ENCODE assay signal across 26 cellular contexts in genomic region chr13:105105471-105105870, GRCh38.
"Had no signal": no experiment of that assay in that cellular context is flagged by ENCODE, and none has a peak within 500 bp of the region (broad histone marks: within the 10 kb centered on the region; RNA-seq: fewer than 3 reads in every experiment).

No MANE protein-coding gene starts in this region.

- DNase-seq: activated CD4-positive, alpha-beta memory T cell treated with anti-CD3 and anti-CD28 coated beads, Interleukin-2, amount 10 ng/mL, durations not matched to agents 7 days and 5 days; activated CD4-positive, alpha-beta T cell treated with anti-CD3 and anti-CD28 coated beads for 1 hour; activated CD4-positive, alpha-beta T cell treated with anti-CD3 and anti-CD28 coated beads for 4 hours; activated CD4-positive, alpha-beta T cell treated with anti-CD3 and anti-CD28 coated beads, Interleukin-2, amount 10 ng/mL, durations not matched to agents 7 days and 5 days; activated CD4-positive, alpha-beta T cell treated with anti-CD3 and anti-CD28 coated beads, Interleukin-2, amount 50 U/mL, for 4 hours; activated CD8-positive, alpha-beta memory T cell treated with anti-CD3 and anti-CD28 coated beads, Interleukin-2, amount 50 U/mL, for 48 hours; activated gamma-delta T cell; activated naive CD4-positive, alpha-beta T cell; activated naive CD4-positive, alpha-beta T cell treated with anti-CD3 and anti-CD28 coated beads, Interleukin-2, amount 10 ng/mL, durations not matched to agents 7 days and 5 days; activated naive CD8-positive, alpha-beta T cell treated with anti-CD3 and anti-CD28 coated beads, Interleukin-2, amount 10 ng/mL, durations not matched to agents 7 days and 5 days; activated T-cell treated with anti-CD3 and anti-CD28 coated beads for 4 hours; activated T-cell treated with anti-CD3 and anti-CD28 coated beads, Interleukin-2, amount 50 U/mL, for 24 hours; activated T-cell treated with anti-CD3 and anti-CD28 coated beads, Interleukin-2, amount 50 U/mL, for 72 hours; central memory CD4-positive, alpha-beta T cell; cerebellar nuclear complex; colonic mucosa; effector CD8-positive, alpha-beta T cell; foreskin fibroblast; heart left ventricle; T-helper 2 cell had no signal

- H3K4me3 Mint-ChIP-seq: activated CD4-positive, alpha-beta memory T cell treated with anti-CD3 and anti-CD28 coated beads, Interleukin-2, amount 10 ng/mL, durations not matched to agents 7 days and 5 days; activated CD4-positive, alpha-beta T cell treated with anti-CD3 and anti-CD28 coated beads, Interleukin-2, amount 10 ng/mL, durations not matched to agents 7 days and 5 days; activated naive CD4-positive, alpha-beta T cell treated with anti-CD3 and anti-CD28 coated beads, Interleukin-2, amount 10 ng/mL, durations not matched to agents 7 days and 5 days; activated naive CD8-positive, alpha-beta T cell treated with anti-CD3 and anti-CD28 coated beads, Interleukin-2, amount 10 ng/mL, durations not matched to agents 7 days and 5 days; activated T-cell treated with anti-CD3 and anti-CD28 coated beads, Interleukin-2, amount 50 U/mL, for 24 hours; activated T-cell treated with anti-CD3 and anti-CD28 coated beads, Interleukin-2, amount 50 U/mL, for 72 hours; brain had no signal

- H3K27ac ChIP-seq: ascending aorta, breast epithelium, cardiac muscle cell, colonic mucosa, heart left ventricle had no signal

- H3K9me3 Mint-ChIP-seq: activated CD4-positive, alpha-beta memory T cell treated with anti-CD3 and anti-CD28 coated beads, Interleukin-2, amount 10 ng/mL, durations not matched to agents 7 days and 5 days; activated CD4-positive, alpha-beta T cell treated with anti-CD3 and anti-CD28 coated beads, Interleukin-2, amount 10 ng/mL, durations not matched to agents 7 days and 5 days; activated naive CD4-positive, alpha-beta T cell treated with anti-CD3 and anti-CD28 coated beads, Interleukin-2, amount 10 ng/mL, durations not matched to agents 7 days and 5 days; activated naive CD4-positive, alpha-beta T cell treated with anti-CD3 and anti-CD28 coated beads, Interleukin-2, amount 50 U/mL, for 72 hours; activated naive CD8-positive, alpha-beta T cell treated with anti-CD3 and anti-CD28 coated beads, Interleukin-2, amount 10 ng/mL, durations not matched to agents 7 days and 5 days; activated T-cell treated with anti-CD3 and anti-CD28 coated beads, Interleukin-2, amount 50 U/mL, for 24 hours; activated T-cell treated with anti-CD3 and anti-CD28 coated beads, Interleukin-2, amount 50 U/mL, for 72 hours had no signal

- H3K4me1 ChIP-seq: ascending aorta, breast epithelium, colonic mucosa, heart left ventricle had no signal

- H3K27ac Mint-ChIP-seq: activated CD4-positive, alpha-beta memory T cell treated with anti-CD3 and anti-CD28 coated beads, Interleukin-2, amount 10 ng/mL, durations not matched to agents 7 days and 5 days; activated CD4-positive, alpha-beta T cell treated with anti-CD3 and anti-CD28 coated beads, Interleukin-2, amount 10 ng/mL, durations not matched to agents 7 days and 5 days; activated naive CD4-positive, alpha-beta T cell treated with anti-CD3 and anti-CD28 coated beads, Interleukin-2, amount 10 ng/mL, durations not matched to agents 7 days and 5 days; activated naive CD4-positive, alpha-beta T cell treated with anti-CD3 and anti-CD28 coated beads, Interleukin-2, amount 50 U/mL, for 72 hours; activated naive CD8-positive, alpha-beta T cell treated with anti-CD3 and anti-CD28 coated beads, Interleukin-2, amount 10 ng/mL, durations not matched to agents 7 days and 5 days; activated T-cell treated with anti-CD3 and anti-CD28 coated beads, Interleukin-2, amount 50 U/mL, for 24 hours; activated T-cell treated with anti-CD3 and anti-CD28 coated beads, Interleukin-2, amount 50 U/mL, for 72 hours; brain had no signal

- H3K36me3 ChIP-seq: ascending aorta, breast epithelium, cardiac muscle cell, colonic mucosa, heart left ventricle had no signal

- H3K36me3 Mint-ChIP-seq: activated naive CD4-positive, alpha-beta T cell treated with anti-CD3 and anti-CD28 coated beads, Interleukin-2, amount 10 ng/mL, durations not matched to agents 7 days and 5 days; activated naive CD4-positive, alpha-beta T cell treated with anti-CD3 and anti-CD28 coated beads, Interleukin-2, amount 50 U/mL, for 72 hours; activated naive CD8-positive, alpha-beta T cell treated with anti-CD3 and anti-CD28 coated beads, Interleukin-2, amount 10 ng/mL, durations not matched to agents 7 days and 5 days; brain had no signal

- H3K4me1 Mint-ChIP-seq: activated CD4-positive, alpha-beta memory T cell treated with anti-CD3 and anti-CD28 coated beads, Interleukin-2, amount 10 ng/mL, durations not matched to agents 7 days and 5 days; activated CD4-positive, alpha-beta T cell treated with anti-CD3 and anti-CD28 coated beads, Interleukin-2, amount 10 ng/mL, durations not matched to agents 7 days and 5 days; activated naive CD4-positive, alpha-beta T cell treated with anti-CD3 and anti-CD28 coated beads, Interleukin-2, amount 10 ng/mL, durations not matched to agents 7 days and 5 days; activated naive CD8-positive, alpha-beta T cell treated with anti-CD3 and anti-CD28 coated beads, Interleukin-2, amount 10 ng/mL, durations not matched to agents 7 days and 5 days had no signal

- ATAC-seq: activated naive CD4-positive, alpha-beta T cell treated with anti-CD3 and anti-CD28 coated beads, Interleukin-2, amount 50 U/mL, for 72 hours; activated T-cell treated with anti-CD3 and anti-CD28 coated beads, Interleukin-2, amount 50 U/mL, for 72 hours; esophagus mucosa; heart left ventricle had no signal

- H3K27me3 ChIP-seq: ascending aorta, breast epithelium, cardiac muscle cell, colonic mucosa, heart left ventricle had no signal

- H3K27me3 Mint-ChIP-seq: activated CD4-positive, alpha-beta memory T cell treated with anti-CD3 and anti-CD28 coated beads, Interleukin-2, amount 10 ng/mL, durations not matched to agents 7 days and 5 days; activated CD4-positive, alpha-beta T cell treated with anti-CD3 and anti-CD28 coated beads, Interleukin-2, amount 10 ng/mL, durations not matched to agents 7 days and 5 days; activated naive CD4-positive, alpha-beta T cell treated with anti-CD3 and anti-CD28 coated beads, Interleukin-2, amount 10 ng/mL, durations not matched to agents 7 days and 5 days; activated naive CD8-positive, alpha-beta T cell treated with anti-CD3 and anti-CD28 coated beads, Interleukin-2, amount 10 ng/mL, durations not matched to agents 7 days and 5 days; activated T-cell treated with anti-CD3 and anti-CD28 coated beads, Interleukin-2, amount 50 U/mL, for 24 hours; brain had no signal

- H3K9me3 ChIP-seq: ascending aorta, breast epithelium, colonic mucosa, heart left ventricle had no signal

- H3K4me3 ChIP-seq: ascending aorta, breast epithelium, cardiac muscle cell, colonic mucosa, heart left ventricle had no signal
